Comparison of ENCODE assay signal across 1 cellular context in genomic region chr18:6401687-6402086, GRCh38.
TF ChIP-seq lines count a peak whose summit lies in the region.

No MANE protein-coding gene starts in this region.

TF ChIP-seq in H1, 55 proteins besides CTCF, POLR2A, EP300 and RAD21:
- no peak for TF ChIP-seq EZH2 (IDR thresholded peaks at IDR 0.05; ENCODE audit: low read depth, low read length, severe bottlenecking)
- no peak for TF ChIP-seq RXRA (IDR thresholded peaks at IDR 0.05; ENCODE audit: insufficient read depth, low read depth, low read length)
- no peak for TF ChIP-seq BACH1 (IDR thresholded peaks at IDR 0.05; ENCODE audit: low read length)
- no peak for TF ChIP-seq MAX (IDR thresholded peaks at IDR 0.05)
- no peak for TF ChIP-seq NRF1 (IDR thresholded peaks at IDR 0.05; ENCODE audit: low read depth, low read length)
- no peak for TF ChIP-seq ZNF274 (IDR thresholded peaks at IDR 0.05; ENCODE audit: borderline replicate concordance, extremely low read depth, low read length)
- no peak for TF ChIP-seq SIX5 (IDR thresholded peaks at IDR 0.05; ENCODE audit: low read depth, low read length)
- no peak for TF ChIP-seq CHD2 (IDR thresholded peaks at IDR 0.05; ENCODE audit: low read length)
